10 cellular contexts compared by ENCODE assay signal in genomic region chr9:107638496-107638895, GRCh38.
DNase-seq lines count a peak whose midpoint lies in the region; ATAC-seq, FAIRE-seq and TF ChIP-seq lines count a peak whose summit lies in the region.
"Had no signal": no experiment of that assay in that cellular context is flagged by ENCODE, and none has a peak within 500 bp of the region (broad histone marks: within the 10 kb centered on the region; RNA-seq: fewer than 3 reads in every experiment).

No MANE protein-coding gene starts in this region.

- 17 to 27% (median 20%) methylated on average over 5 of the region's 5 CpGs for WGBS in adrenal gland, 4 donors

- no peak for TF ChIP-seq CTCF in HFFc6 (IDR thresholded peaks at IDR 0.05)
- TF ChIP-seq CTCF in adrenal gland (IDR thresholded peaks at IDR 0.05) = no peak
- TF ChIP-seq CTCF in keratinocyte (optimal IDR thresholded peaks at IDR 0.05 in 1 of 3, IDR thresholded peaks at IDR 0.05 in 1 of 3, conservative IDR thresholded peaks at IDR 0.05 in 1 of 3; ENCODE audit: extremely low read depth in 1 of 3, insufficient read depth in 2 of 3, low read length in 3 of 3) = no peak
- no peak for TF ChIP-seq CTCF in CD4-positive, alpha-beta T cell (IDR thresholded peaks at IDR 0.05)

- H3K36me3 ChIP-seq in adrenal gland (replicated peaks in 1 of 2) = no peaks in the 10 kb centered on the region
- H3K36me3 ChIP-seq in keratinocyte (ENCODE audit: control insufficient read depth in 2 of 2, extremely low read depth in 1 of 2, insufficient read depth in 2 of 2, low read length in 2 of 2) = no peaks in the 10 kb centered on the region

- no peaks in the 10 kb centered on the region for H4K20me1 ChIP-seq in keratinocyte (ENCODE audit: control insufficient read depth, extremely low read depth, insufficient read depth, low read length)

- H3K9me3 ChIP-seq in adrenal gland (replicated peaks in 1 of 3) (no peaks in the 10 kb centered on the region), keratinocyte (ENCODE audit: control insufficient read depth, low read depth, low read length) (no peaks in the 10 kb centered on the region)
- H3K9me3 ChIP-seq in CD4-positive, alpha-beta T cell (ENCODE audit: control insufficient read depth, low read length) = no peaks in the 10 kb centered on the region
- H3K9me3 ChIP-seq: mucosa of descending colon had no signal

- dilution Hi-C loops in keratinocyte (cut with MboI; ENCODE audit: extremely low pct_ligation_motif_present, low sequenced_read_pairs) = no loop called here

- peaks cover 22% of the 10 kb centered on the region for H3K4me1 Mint-ChIP-seq in HFFc6 (ENCODE audit: low read depth)
- peaks cover 23% of the 10 kb centered on the region for H3K4me1 Mint-ChIP-seq in stimulated activated memory B cell treated with anti-CD40 and anti-IgM and Interleukin-4, amounts not matched to agents 10 μg/mL and 1 μg/mL and 100 μg/mL, for 72 hours
- H3K4me1 Mint-ChIP-seq in CD4-positive, alpha-beta T cell (ENCODE audit: low read depth) = peaks cover 9% of the 10 kb centered on the region

- intact Hi-C loops in adrenal gland (cut with DNase I) = loop anchor here in 1 of 2 donors (10.0 kb wide), 1 partner anchor 154 kb away; the partner anchor contains the start of gene KLF4
- intact Hi-C loops in CD4-positive, alpha-beta T cell (cut with DNase I, micrococcal nuclease) = no loop called here

- H3K36me3 Mint-ChIP-seq in HFFc6 (ENCODE audit: low read depth) = no peaks in the 10 kb centered on the region
- no peaks in the 10 kb centered on the region for H3K36me3 Mint-ChIP-seq in stimulated activated memory B cell treated with anti-CD40 and anti-IgM and Interleukin-4, amounts not matched to agents 10 μg/mL and 1 μg/mL and 100 μg/mL, for 72 hours
- no peaks in the 10 kb centered on the region for H3K36me3 Mint-ChIP-seq in CD4-positive, alpha-beta T cell (ENCODE audit: low read depth)

- H3K27me3 ChIP-seq in adrenal gland = no peaks in the 10 kb centered on the region
- H3K27me3 ChIP-seq in keratinocyte (ENCODE audit: control insufficient read depth, extremely low read depth, insufficient read depth, low read length) = no peaks in the 10 kb centered on the region
- H3K27me3 ChIP-seq in CD4-positive, alpha-beta T cell (ENCODE audit: control insufficient read depth, insufficient read depth, low read length) = peaks cover 17% of the 10 kb centered on the region

- DNase-seq in HFFc6 = no peak
- no peak for DNase-seq in adrenal gland
- no peak for DNase-seq in keratinocyte (ENCODE audit: low read depth, low spot score)
- DNase-seq in effector CD4-positive, alpha-beta T cell = no peak
- DNase-seq in CD4-positive, alpha-beta T cell = no peak
- DNase-seq: NK-92 treated with Interleukin-12 subunit alpha and Interleukin-12 subunit beta, amount 100 ng/mL, for 24 hours had no signal

- H3K4me3 Mint-ChIP-seq in HFFc6 = peak overlapping the region; percentile 88
- peak overlapping the region; percentile 78 for H3K4me3 Mint-ChIP-seq in stimulated activated memory B cell treated with anti-CD40 and anti-IgM and Interleukin-4, amounts not matched to agents 10 μg/mL and 1 μg/mL and 100 μg/mL, for 72 hours
- no peak overlapping the region for H3K4me3 Mint-ChIP-seq in CD4-positive, alpha-beta T cell

- H3K4me1 ChIP-seq in adrenal gland (replicated peaks in 1 of 2) = peaks cover 0 to 16% of the 10 kb centered on the region in 2 donors
- H3K4me1 ChIP-seq in keratinocyte (ENCODE audit: control insufficient read depth, extremely low read depth, insufficient read depth, low read length) = peaks cover 4% of the 10 kb centered on the region

- CTCF ChIA-PET in CD4-positive, alpha-beta T cell (lab: Charles Lee) = no interaction called here

- peak overlapping the region; percentile 90 for H2AFZ ChIP-seq in keratinocyte (ENCODE audit: control insufficient read depth, low read length)

- H3K4me3 ChIP-seq in adrenal gland (peak overlapping the region in 2 of 4 donors; percentile 38 to 64), keratinocyte (ENCODE audit: control insufficient read depth in 2 of 3, extremely low read depth in 1 of 3, insufficient read depth in 2 of 3, low read depth in 1 of 3, low read length in 3 of 3) (peak overlapping the region in 2 of 3 experiments; percentile 45 to 69)
- H3K4me3 ChIP-seq: mucosa of descending colon had no signal

- H3K4me2 ChIP-seq in keratinocyte (ENCODE audit: control insufficient read depth, extremely low read depth, insufficient read depth, low read depth, low read length) = peak overlapping the region; percentile 76

- no peaks in the 10 kb centered on the region for H3K9me3 Mint-ChIP-seq in HFFc6
- no peaks in the 10 kb centered on the region for H3K9me3 Mint-ChIP-seq in stimulated activated memory B cell treated with anti-CD40 and anti-IgM and Interleukin-4, amounts not matched to agents 10 μg/mL and 1 μg/mL and 100 μg/mL, for 72 hours
- peaks cover 7% of the 10 kb centered on the region for H3K9me3 Mint-ChIP-seq in CD4-positive, alpha-beta T cell

- peak overlapping the region; percentile 87 for H3K27ac Mint-ChIP-seq in HFFc6
- peak overlapping the region; percentile 41 for H3K27ac Mint-ChIP-seq in stimulated activated memory B cell treated with anti-CD40 and anti-IgM and Interleukin-4, amounts not matched to agents 10 μg/mL and 1 μg/mL and 100 μg/mL, for 72 hours
- H3K27ac Mint-ChIP-seq in CD4-positive, alpha-beta T cell = no peak overlapping the region

- no peak for ATAC-seq in stimulated activated memory B cell treated with anti-CD40 and anti-IgM and Interleukin-4, amounts not matched to agents 10 μg/mL and 1 μg/mL and 100 μg/mL, for 72 hours
- ATAC-seq in HG02610 (IDR thresholded peaks at IDR 0.05; ENCODE audit: unreplicated experiment) = no peak
- ATAC-seq in GM18498 (IDR thresholded peaks at IDR 0.05; ENCODE audit: unreplicated experiment) = no peak
- ATAC-seq in CD4-positive, alpha-beta T cell (ENCODE audit: poor library complexity) = no peak

- POLR2A ChIA-PET in CD4-positive, alpha-beta T cell (lab: Charles Lee) = no interaction called here

- peak overlapping the region; percentile 71 to 100 (median 98) for H3K27ac ChIP-seq in adrenal gland
- H3K27ac ChIP-seq in keratinocyte (ENCODE audit: control insufficient read depth, insufficient read depth, low read length) = no peak overlapping the region
- no peak overlapping the region for H3K27ac ChIP-seq in CD4-positive, alpha-beta T cell (ENCODE audit: low read depth, low read length)

- H3K9me1 ChIP-seq in keratinocyte (ENCODE audit: control insufficient read depth, extremely low read depth, insufficient read depth, low read length) = no peaks in the 10 kb centered on the region

- H3K27me3 Mint-ChIP-seq in HFFc6 (ENCODE audit: insufficient read depth) = peaks cover 3% of the 10 kb centered on the region
- H3K27me3 Mint-ChIP-seq in stimulated activated memory B cell treated with anti-CD40 and anti-IgM and Interleukin-4, amounts not matched to agents 10 μg/mL and 1 μg/mL and 100 μg/mL, for 72 hours = peaks cover 57% of the 10 kb centered on the region
- peaks cover 63% of the 10 kb centered on the region for H3K27me3 Mint-ChIP-seq in CD4-positive, alpha-beta T cell

- TF ChIP-seq POLR2A in adrenal gland (IDR thresholded peaks at IDR 0.05) = no peak

- no peaks in the 10 kb centered on the region for H3K79me2 ChIP-seq in keratinocyte (ENCODE audit: control insufficient read depth, insufficient read depth, low read length)

- H3K9ac ChIP-seq in keratinocyte (ENCODE audit: control insufficient read depth, extremely low read depth, insufficient read depth, low read length) = peak overlapping the region; percentile 16

- FAIRE-seq in keratinocyte (lab: Jason Lieb, UNC) = no peak

Comparison
In these comparisons a context has a peak if more than half of its experiments do, and no peak if none do; other contexts are left out.
1. H3K27ac ChIP-seq: peak in adrenal gland (5 of 5); none in keratinocyte (single experiment) and CD4-positive, alpha-beta T cell (single experiment).